1 cellular context compared by ENCODE assay signal in the genomic region with DNA sequence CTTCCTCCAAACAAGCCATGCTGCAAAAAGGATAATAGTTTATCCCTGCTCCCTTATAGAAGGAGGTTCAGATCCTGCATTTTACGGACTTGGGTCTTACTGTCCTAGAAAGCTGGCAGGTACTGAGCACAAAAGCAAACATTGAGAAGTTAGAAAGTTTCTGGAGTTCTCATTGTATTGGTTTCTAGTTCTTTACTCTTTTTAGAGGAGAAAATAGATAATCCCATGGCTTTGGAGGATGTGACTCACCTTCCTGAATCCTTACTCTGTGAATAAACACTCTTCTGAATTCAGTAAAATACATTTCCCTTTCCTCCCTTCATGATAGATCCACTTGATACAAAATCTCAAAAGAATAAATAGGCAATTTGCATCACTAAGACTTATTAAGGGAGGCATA.
TF ChIP-seq lines count a peak whose summit lies in the region.

No MANE protein-coding gene starts in this region.

TF ChIP-seq in H1, 55 proteins besides CTCF, POLR2A, EP300 and RAD21 (continued from another document):
- no peak for TF ChIP-seq BACH1 (IDR thresholded peaks at IDR 0.05; ENCODE audit: low read length)
- no peak for TF ChIP-seq YY1 (IDR thresholded peaks at IDR 0.05; ENCODE audit: low read depth, low read length)
- TF ChIP-seq, protein P1, sequence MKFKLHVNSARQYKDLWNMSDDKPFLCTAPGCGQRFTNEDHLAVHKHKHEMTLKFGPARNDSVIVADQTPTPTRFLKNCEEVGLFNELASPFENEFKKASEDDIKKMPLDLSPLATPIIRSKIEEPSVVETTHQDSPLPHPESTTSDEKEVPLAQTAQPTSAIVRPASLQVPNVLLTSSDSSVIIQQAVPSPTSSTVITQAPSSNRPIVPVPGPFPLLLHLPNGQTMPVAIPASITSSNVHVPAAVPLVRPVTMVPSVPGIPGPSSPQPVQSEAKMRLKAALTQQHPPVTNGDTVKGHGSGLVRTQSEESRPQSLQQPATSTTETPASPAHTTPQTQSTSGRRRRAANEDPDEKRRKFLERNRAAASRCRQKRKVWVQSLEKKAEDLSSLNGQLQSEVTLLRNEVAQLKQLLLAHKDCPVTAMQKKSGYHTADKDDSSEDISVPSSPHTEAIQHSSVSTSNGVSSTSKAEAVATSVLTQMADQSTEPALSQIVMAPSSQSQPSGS (IDR thresholded peaks at IDR 0.05; ENCODE audit: low read length) = no peak
- no peak for TF ChIP-seq SAP30 (IDR thresholded peaks at IDR 0.05; ENCODE audit: insufficient read depth, insufficient replicate concordance, low read length)
